ENCODE assay signal across 17 cellular contexts in the genomic region with DNA sequence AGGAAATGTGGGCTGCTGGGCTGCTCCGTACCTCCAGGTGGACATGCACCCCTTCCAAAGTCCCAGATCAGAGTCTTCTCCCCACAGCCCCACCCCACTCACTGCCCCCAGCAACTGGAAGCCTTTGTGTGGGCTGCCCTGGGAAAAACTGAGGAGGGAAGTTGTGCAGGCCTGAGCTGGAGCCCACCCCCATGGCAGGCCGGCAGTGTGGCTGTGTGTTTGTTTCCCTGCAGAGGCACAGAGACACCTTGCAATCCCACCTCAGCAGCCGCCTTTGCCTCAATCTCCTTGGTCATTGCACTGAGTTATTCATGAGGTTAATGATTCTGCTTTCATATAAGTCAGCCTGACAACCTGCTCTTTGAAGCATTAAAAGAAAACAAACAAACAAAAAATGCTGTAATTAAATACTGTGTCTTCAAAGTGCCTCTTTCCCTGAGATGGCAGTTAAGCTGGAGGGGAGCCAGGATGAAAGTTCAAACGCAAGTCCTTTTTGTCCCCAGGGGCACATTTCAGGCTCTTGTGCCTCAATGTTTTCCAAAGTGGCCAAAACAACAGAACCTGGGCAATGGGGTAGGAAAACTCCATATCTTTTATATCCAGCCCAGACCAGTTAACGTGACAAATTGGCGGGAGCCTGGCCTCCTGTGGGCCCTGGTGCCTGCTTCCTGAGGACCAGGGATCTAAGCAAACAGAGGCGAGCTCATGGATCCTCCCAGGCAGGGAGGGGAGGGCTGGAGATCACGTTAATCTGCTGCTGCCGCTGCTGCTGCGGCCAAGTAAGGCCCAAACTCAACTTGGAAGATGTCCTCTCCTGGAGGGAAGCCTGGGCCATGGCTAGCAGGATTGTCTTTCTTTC. TPM values are rescaled to one million over a fixed set of nuclear protein-coding genes. Genes with fewer than 3 reads are reported as not detected.
DNase-seq lines count a peak whose midpoint lies in the region; ATAC-seq and TF ChIP-seq lines count a peak whose summit lies in the region.
"Had no signal": no experiment of that assay in that cellular context is flagged by ENCODE, and none has a peak within 500 bp of the region (broad histone marks: within the 10 kb centered on the region; RNA-seq: fewer than 3 reads in every experiment).

No MANE protein-coding gene starts in this region.

- H4K20me1 ChIP-seq in neural progenitor cell (ENCODE audit: low read depth), result no peaks in the 10 kb centered on the region

- no peak overlapping the region for H3K9ac ChIP-seq in neural progenitor cell

- H3K36me3 ChIP-seq in neural progenitor cell, result no peaks in the 10 kb centered on the region
- H3K36me3 ChIP-seq: neutrophil, SJSA1 had no signal

- no peaks in the 10 kb centered on the region for H3K79me2 ChIP-seq in neural progenitor cell (ENCODE audit: low read depth)
- H3K79me2 ChIP-seq: hepatocyte had no signal

- no peaks in the 10 kb centered on the region for H3K27me3 ChIP-seq in neural progenitor cell
- H3K27me3 ChIP-seq: hepatocyte, SJSA1 had no signal

- no peak overlapping the region for H3K27ac Mint-ChIP-seq in WTC11
- H3K27ac Mint-ChIP-seq in neural progenitor cell, result no peak overlapping the region
- H3K27ac Mint-ChIP-seq: activated naive CD8-positive, alpha-beta T cell treated with anti-CD3 and anti-CD28 coated beads for 36 hours; CD8-positive, alpha-beta memory T cell had no signal

- H3K4me2 ChIP-seq in neural progenitor cell, result no peak overlapping the region
- H3K4me2 ChIP-seq: hepatocyte had no signal

- DNase-seq in DMS 273 (lab: John Stamatoyannopoulos, UW; ENCODE audit: unreplicated experiment) (peak; percentile 32), DMS 273 treated with DMSO at 0.1 percent for 48 hours (lab: John Stamatoyannopoulos, UW) (no peak), NCI-H2029 (lab: John Stamatoyannopoulos, UW) (peak; percentile 92), WTC11 (ENCODE audit: low spot score) (no peak), neural progenitor cell (ENCODE audit: low spot score) (peak; percentile 17), foreskin fibroblast (no peak)
- DNase-seq: 8988T; activated CD8-positive, alpha-beta memory T cell treated with anti-CD3 and anti-CD28 coated beads, Interleukin-2, amount 50 U/mL, for 4 hours; activated naive CD8-positive, alpha-beta T cell treated with anti-CD3 and anti-CD28 coated beads for 36 hours; CD8-positive, alpha-beta memory T cell; NCI-H524 treated with DMSO at 0.1 percent for 48 hours; small intestine had no signal

- no peak overlapping the region for H3K27ac ChIP-seq in neural progenitor cell
- H3K27ac ChIP-seq: hepatocyte, neutrophil, SJSA1 had no signal

- H3K4me3 Mint-ChIP-seq in WTC11 (no peak overlapping the region), neural progenitor cell (no peak overlapping the region)
- H3K4me3 Mint-ChIP-seq: activated naive CD8-positive, alpha-beta T cell treated with anti-CD3 and anti-CD28 coated beads for 36 hours; CD8-positive, alpha-beta memory T cell had no signal

- H3K27me3 Mint-ChIP-seq in WTC11 (ENCODE audit: low read depth), result peaks cover 13% of the 10 kb centered on the region
- peaks cover 5% of the 10 kb centered on the region for H3K27me3 Mint-ChIP-seq in neural progenitor cell (ENCODE audit: insufficient read depth, low read depth)

- CTCF ChIA-PET in WTC11 (lab: Charles Lee), result interaction anchor here (0.7 to 1.2 kb wide), 3 partner anchors 51 to 137 kb away, joined by 3 read pairs; no protein-coding TSS in a partner anchor

- POLR2A ChIA-PET in WTC11 (lab: Charles Lee), result no interaction called here

- ATAC-seq in WTC11, result peak; percentile 51
- ATAC-seq in GM18519 (IDR thresholded peaks at IDR 0.05; ENCODE audit: low FRiP score, unreplicated experiment), result no peak
- no peak for ATAC-seq in HG03139 (IDR thresholded peaks at IDR 0.05; ENCODE audit: unreplicated experiment)

- H2AFZ ChIP-seq in neural progenitor cell (replicated peaks), result peak overlapping the region; percentile 57
- H2AFZ ChIP-seq: hepatocyte had no signal

- peaks cover 11% of the 10 kb centered on the region for H3K4me1 ChIP-seq in neural progenitor cell
- H3K4me1 ChIP-seq: SJSA1 had no signal

- H3F3A ChIP-seq in neural progenitor cell (ENCODE audit: low read depth), result no peaks in the 10 kb centered on the region

- H3K4me1 Mint-ChIP-seq in WTC11 (peaks cover 9% of the 10 kb centered on the region), neural progenitor cell (peaks cover 6% of the 10 kb centered on the region)

- H3K36me3 Mint-ChIP-seq in WTC11 (no peaks in the 10 kb centered on the region), neural progenitor cell (no peaks in the 10 kb centered on the region)
- H3K36me3 Mint-ChIP-seq: activated naive CD8-positive, alpha-beta T cell treated with anti-CD3 and anti-CD28 coated beads for 36 hours; CD8-positive, alpha-beta memory T cell had no signal

- TF ChIP-seq CTCF in WTC11 (IDR thresholded peaks at IDR 0.05), result no peak
- no peak for TF ChIP-seq CTCF in neural progenitor cell (IDR thresholded peaks at IDR 0.05)
- no peak for TF ChIP-seq CTCF in foreskin fibroblast (IDR thresholded peaks at IDR 0.05; ENCODE audit: low read depth, low read length)

- H3K9me3 ChIP-seq in neural progenitor cell (ENCODE audit: low read depth), result no peaks in the 10 kb centered on the region
- H3K9me3 ChIP-seq: neutrophil, SJSA1 had no signal

- H3K9me3 Mint-ChIP-seq in WTC11 (0 out of 2 replicates have a peak, but pooled peaks cover under 1% of the 10 kb centered on the region), neural progenitor cell (no peaks in the 10 kb centered on the region)
- H3K9me3 Mint-ChIP-seq: activated naive CD8-positive, alpha-beta T cell treated with anti-CD3 and anti-CD28 coated beads for 36 hours had no signal

- H3K4me3 ChIP-seq in neural progenitor cell (no peak overlapping the region), foreskin fibroblast (ENCODE audit: low read depth in 1 of 2, low read length in 2 of 2) (no peak overlapping the region)
- H3K4me3 ChIP-seq: hepatocyte, SJSA1 had no signal

TF ChIP-seq in WTC11, 78 proteins besides CTCF, POLR2A, EP300 and RAD21:
- TF ChIP-seq MYBL2 (CRISPR knock-in tag; IDR thresholded peaks at IDR 0.05) (no peak), TEAD1 (CRISPR knock-in tag; IDR thresholded peaks at IDR 0.05) (no peak), ZNF263 (CRISPR knock-in tag; IDR thresholded peaks at IDR 0.05; ENCODE audit: low read depth) (no peak), NFATC4 (CRISPR knock-in tag; IDR thresholded peaks at IDR 0.05) (no peak)
- TF ChIP-seq, protein P1, sequence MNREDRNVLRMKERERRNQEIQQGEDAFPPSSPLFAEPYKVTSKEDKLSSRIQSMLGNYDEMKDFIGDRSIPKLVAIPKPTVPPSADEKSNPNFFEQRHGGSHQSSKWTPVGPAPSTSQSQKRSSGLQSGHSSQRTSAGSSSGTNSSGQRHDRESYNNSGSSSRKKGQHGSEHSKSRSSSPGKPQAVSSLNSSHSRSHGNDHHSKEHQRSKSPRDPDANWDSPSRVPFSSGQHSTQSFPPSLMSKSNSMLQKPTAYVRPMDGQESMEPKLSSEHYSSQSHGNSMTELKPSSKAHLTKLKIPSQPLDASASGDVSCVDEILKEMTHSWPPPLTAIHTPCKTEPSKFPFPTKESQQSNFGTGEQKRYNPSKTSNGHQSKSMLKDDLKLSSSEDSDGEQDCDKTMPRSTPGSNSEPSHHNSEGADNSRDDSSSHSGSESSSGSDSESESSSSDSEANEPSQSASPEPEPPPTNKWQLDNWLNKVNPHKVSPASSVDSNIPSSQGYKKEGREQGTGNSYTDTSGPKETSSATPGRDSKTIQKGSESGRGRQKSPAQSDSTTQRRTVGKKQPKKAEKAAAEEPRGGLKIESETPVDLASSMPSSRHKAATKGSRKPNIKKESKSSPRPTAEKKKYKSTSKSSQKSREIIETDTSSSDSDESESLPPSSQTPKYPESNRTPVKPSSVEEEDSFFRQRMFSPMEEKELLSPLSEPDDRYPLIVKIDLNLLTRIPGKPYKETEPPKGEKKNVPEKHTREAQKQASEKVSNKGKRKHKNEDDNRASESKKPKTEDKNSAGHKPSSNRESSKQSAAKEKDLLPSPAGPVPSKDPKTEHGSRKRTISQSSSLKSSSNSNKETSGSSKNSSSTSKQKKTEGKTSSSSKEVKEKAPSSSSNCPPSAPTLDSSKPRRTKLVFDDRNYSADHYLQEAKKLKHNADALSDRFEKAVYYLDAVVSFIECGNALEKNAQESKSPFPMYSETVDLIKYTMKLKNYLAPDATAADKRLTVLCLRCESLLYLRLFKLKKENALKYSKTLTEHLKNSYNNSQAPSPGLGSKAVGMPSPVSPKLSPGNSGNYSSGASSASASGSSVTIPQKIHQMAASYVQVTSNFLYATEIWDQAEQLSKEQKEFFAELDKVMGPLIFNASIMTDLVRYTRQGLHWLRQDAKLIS (CRISPR knock-in tag; IDR thresholded peaks at IDR 0.05; ENCODE audit: borderline replicate concordance), result no peak
TF ChIP-seq in WTC11: peak in this region for 0.

RNA-seq across cellular contexts. Expression of a gene that starts 51.9 kb away (rescaled TPM):
- total RNA-seq in WTC11 (2021) (4.6 to 6.1 TPM (median 5.3 TPM) in 3 replicates), neural progenitor cell (ENCODE audit: low replicate concordance) (7.4 and 27.7 TPM in 2 replicates)
- total RNA-seq: activated naive CD8-positive, alpha-beta T cell treated with anti-CD3 and anti-CD28 coated beads for 36 hours; CD8-positive, alpha-beta memory T cell had no signal

Comparison
In these comparisons a context has a peak if more than half of its experiments do, and no peak if none do; other contexts are left out.
1. DNase-seq: peak in DMS 273 (single experiment), NCI-H2029 (single experiment) and neural progenitor cell (single experiment); none in DMS 273 treated with DMSO at 0.1 percent for 48 hours (single experiment), WTC11 (single experiment) and foreskin fibroblast (0 of 2).